1 cellular context compared by ENCODE assay signal in the genomic region with DNA sequence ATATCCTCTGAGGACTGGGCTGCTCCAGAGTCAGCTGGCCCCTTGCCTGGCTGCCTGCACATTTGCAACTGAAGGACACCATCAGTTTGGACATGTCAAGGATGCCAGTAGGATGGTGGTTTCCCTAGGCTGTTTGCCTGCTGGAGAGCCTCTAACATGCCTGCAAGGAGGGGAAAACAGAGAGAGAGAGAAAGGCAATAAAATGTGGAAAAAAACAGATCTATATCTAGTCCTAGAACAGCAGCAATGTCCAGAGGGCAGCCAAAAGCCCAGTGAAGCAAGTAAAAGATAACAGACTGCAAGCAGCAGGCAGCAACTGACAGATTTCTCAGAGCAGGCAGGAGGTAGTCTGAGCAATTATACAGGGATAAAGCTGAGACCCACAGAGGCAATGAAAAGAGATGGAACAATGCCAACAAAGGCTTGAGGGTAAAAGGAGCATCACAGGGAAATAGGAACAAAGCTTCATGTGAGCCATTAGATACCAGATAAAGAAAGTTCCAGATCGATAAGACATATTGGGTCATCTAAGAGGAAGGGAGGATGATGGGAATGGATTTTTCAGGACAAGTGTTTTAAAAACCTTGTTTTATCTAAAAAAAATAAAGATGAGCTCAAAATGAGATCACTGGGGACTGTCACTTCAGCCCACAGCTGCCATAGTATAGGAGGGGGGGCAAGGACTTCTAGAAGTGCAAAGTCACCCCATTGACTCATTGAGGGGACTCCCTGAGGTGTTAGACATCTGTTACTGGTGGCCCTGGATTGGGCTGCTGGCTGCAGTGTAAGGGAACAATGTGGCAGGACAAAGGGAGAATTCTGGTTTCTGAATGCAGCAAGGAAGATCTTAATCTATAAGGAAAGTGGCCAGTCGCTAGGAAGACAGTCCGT.
TF ChIP-seq lines count a peak whose summit lies in the region.

No MANE protein-coding gene starts in this region.

TF ChIP-seq in HepG2, 621 proteins besides CTCF, POLR2A, EP300 and RAD21 (continued from another document):
- TF ChIP-seq, protein P1, sequence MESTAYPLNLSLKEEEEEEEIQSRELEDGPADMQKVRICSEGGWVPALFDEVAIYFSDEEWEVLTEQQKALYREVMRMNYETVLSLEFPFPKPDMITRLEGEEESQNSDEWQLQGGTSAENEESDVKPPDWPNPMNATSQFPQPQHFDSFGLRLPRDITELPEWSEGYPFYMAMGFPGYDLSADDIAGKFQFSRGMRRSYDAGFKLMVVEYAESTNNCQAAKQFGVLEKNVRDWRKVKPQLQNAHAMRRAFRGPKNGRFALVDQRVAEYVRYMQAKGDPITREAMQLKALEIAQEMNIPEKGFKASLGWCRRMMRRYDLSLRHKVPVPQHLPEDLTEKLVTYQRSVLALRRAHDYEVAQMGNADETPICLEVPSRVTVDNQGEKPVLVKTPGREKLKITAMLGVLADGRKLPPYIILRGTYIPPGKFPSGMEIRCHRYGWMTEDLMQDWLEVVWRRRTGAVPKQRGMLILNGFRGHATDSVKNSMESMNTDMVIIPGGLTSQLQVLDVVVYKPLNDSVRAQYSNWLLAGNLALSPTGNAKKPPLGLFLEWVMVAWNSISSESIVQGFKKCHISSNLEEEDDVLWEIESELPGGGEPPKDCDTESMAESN (CRISPR knock-in tag; conservative IDR thresholded peaks at IDR 0.05) = no peak
- TF ChIP-seq, protein P2, sequence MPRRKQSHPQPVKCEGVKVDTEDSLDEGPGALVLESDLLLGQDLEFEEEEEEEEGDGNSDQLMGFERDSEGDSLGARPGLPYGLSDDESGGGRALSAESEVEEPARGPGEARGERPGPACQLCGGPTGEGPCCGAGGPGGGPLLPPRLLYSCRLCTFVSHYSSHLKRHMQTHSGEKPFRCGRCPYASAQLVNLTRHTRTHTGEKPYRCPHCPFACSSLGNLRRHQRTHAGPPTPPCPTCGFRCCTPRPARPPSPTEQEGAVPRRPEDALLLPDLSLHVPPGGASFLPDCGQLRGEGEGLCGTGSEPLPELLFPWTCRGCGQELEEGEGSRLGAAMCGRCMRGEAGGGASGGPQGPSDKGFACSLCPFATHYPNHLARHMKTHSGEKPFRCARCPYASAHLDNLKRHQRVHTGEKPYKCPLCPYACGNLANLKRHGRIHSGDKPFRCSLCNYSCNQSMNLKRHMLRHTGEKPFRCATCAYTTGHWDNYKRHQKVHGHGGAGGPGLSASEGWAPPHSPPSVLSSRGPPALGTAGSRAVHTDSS (CRISPR knock-in tag; conservative IDR thresholded peaks at IDR 0.05) = no peak
- TF ChIP-seq, protein P3, sequence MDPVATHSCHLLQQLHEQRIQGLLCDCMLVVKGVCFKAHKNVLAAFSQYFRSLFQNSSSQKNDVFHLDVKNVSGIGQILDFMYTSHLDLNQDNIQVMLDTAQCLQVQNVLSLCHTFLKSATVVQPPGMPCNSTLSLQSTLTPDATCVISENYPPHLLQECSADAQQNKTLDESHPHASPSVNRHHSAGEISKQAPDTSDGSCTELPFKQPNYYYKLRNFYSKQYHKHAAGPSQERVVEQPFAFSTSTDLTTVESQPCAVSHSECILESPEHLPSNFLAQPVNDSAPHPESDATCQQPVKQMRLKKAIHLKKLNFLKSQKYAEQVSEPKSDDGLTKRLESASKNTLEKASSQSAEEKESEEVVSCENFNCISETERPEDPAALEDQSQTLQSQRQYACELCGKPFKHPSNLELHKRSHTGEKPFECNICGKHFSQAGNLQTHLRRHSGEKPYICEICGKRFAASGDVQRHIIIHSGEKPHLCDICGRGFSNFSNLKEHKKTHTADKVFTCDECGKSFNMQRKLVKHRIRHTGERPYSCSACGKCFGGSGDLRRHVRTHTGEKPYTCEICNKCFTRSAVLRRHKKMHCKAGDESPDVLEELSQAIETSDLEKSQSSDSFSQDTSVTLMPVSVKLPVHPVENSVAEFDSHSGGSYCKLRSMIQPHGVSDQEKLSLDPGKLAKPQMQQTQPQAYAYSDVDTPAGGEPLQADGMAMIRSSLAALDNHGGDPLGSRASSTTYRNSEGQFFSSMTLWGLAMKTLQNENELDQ (CRISPR knock-in tag; IDR thresholded peaks at IDR 0.05; ENCODE audit: borderline replicate concordance) = no peak
- TF ChIP-seq PAX8 (CRISPR knock-in tag; IDR thresholded peaks at IDR 0.05; ENCODE audit: borderline replicate concordance) (no peak), FOXA1 (IDR thresholded peaks at IDR 0.05) (no peak), FOXA1 (CRISPR knock-in tag; IDR thresholded peaks at IDR 0.05) (no peak), ZNF670 (CRISPR knock-in tag; IDR thresholded peaks at IDR 0.05; ENCODE audit: borderline replicate concordance) (no peak), ZNF713 (CRISPR knock-in tag; IDR thresholded peaks at IDR 0.05) (no peak), SRSF9 (IDR thresholded peaks at IDR 0.05; ENCODE audit: borderline replicate concordance, insufficient read depth, low read depth, low read length, poor library complexity, severe bottlenecking) (no peak), ZNF703 (CRISPR knock-in tag; IDR thresholded peaks at IDR 0.05; ENCODE audit: borderline replicate concordance) (no peak)
- TF ChIP-seq, protein P4, sequence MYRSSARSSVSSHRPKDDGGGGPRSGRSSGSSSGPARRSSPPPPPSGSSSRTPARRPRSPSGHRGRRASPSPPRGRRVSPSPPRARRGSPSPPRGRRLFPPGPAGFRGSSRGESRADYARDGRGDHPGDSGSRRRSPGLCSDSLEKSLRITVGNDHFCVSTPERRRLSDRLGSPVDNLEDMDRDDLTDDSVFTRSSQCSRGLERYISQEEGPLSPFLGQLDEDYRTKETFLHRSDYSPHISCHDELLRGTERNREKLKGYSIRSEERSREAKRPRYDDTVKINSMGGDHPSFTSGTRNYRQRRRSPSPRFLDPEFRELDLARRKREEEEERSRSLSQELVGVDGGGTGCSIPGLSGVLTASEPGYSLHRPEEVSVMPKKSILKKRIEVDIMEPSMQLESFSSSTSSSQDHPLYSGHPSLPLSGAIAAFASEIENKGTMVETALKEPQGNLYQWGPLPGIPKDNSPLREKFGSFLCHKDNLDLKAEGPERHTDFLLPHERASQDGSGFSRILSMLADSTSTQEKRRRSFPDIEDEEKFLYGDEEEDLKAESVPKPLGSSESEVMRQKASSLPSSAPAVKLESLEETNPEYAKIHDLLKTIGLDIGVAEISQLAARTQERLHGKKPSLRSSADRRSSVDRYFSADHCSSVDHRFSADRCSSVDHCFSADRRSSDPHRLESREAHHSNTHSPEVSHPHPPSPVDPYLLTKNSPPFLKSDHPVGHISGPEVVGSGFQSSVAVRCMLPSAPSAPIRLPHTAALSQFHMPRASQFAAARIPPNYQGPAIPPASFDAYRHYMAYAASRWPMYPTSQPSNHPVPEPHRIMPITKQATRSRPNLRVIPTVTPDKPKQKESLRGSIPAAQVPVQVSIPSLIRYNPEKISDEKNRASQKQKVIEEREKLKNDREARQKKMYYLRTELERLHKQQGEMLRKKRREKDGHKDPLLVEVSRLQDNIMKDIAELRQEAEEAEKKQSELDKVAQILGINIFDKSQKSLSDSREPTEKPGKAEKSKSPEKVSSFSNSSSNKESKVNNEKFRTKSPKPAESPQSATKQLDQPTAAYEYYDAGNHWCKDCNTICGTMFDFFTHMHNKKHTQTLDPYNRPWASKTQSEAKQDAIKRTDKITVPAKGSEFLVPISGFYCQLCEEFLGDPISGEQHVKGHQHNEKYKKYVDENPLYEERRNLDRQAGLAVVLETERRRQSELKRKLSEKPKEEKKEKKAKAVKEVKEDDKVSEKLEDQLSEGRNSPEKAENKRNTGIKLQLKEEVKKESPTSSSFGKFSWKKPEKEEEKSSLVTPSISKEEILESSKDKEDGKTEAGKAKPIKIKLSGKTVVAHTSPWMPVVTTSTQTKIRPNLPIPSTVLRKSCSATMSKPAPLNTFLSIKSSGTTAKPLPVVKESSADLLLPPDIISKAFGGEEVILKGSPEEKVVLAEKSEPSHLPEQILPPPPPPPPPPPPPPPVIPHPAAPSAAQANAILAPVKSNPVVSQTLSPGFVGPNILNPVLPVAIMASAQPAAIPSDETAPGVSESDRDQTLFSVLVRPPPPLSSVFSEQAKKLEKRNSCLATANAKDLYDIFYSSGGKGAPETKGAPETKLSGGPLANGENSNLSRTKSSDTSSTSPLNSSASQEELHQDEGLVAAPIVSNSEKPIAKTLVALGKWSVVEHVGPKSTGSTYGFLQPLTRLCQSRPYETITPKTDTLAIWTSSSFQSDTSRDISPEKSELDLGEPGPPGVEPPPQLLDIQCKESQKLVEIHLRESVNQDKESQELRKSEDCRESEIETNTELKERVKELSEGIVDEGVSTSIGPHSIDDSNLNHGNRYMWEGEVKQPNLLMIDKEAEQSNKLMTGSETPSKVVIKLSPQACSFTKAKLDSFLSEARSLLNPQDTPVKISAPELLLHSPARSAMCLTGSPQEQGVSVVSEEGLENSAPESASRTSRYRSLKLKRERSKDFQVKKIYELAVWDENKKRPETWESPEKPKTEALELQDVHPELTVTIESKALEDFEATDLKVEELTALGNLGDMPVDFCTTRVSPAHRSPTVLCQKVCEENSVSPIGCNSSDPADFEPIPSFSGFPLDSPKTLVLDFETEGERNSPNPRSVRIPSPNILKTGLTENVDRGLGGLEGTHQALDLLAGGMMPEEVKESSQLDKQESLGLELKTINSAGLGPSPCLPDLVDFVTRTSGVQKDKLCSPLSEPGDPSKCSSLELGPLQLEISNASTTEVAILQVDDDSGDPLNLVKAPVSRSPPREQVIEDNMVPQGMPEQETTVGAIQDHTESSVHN (CRISPR knock-in tag; IDR thresholded peaks at IDR 0.05) = no peak
